ENCODE assay signal across 35 cellular contexts in the genomic region with DNA sequence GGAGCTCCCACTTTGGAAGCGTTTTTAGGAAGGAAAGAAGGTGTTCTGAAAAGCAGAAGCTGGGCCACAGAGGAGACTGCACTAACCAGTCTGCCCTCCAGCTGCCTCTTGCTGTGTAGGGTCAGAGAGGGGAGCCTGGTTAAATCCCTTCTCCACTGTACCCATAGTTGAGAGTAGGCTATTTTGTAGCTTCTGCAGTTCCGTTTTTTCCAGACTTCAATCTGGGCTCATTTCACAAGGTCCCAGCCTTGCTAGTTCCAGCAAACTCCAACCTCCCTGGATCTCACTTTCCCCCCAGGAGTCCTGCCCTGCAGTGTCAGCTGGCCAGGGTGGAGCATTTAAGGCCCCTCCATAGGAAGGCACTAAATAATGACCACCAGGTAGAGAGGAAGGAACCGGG. TPM values are rescaled to one million over a fixed set of nuclear protein-coding genes. Genes with fewer than 3 reads are reported as not detected.
"Had no signal": no experiment of that assay in that cellular context is flagged by ENCODE, and none has a peak within 500 bp of the region (broad histone marks: within the 10 kb centered on the region; RNA-seq: fewer than 3 reads in every experiment).

No MANE protein-coding gene starts in this region.

- H3K9me3 ChIP-seq: adrenal gland, body of pancreas, breast epithelium had no signal

- DNase-seq: activated B cell treated with CpG ODN at 0.5 μM for 24 hours; activated CD4-positive, alpha-beta memory T cell treated with anti-CD3 and anti-CD28 coated beads for 36 hours; activated CD4-positive, alpha-beta T cell treated with anti-CD3 and anti-CD28 coated beads for 4 hours; activated CD4-positive, alpha-beta T cell treated with anti-CD3 and anti-CD28 coated beads, Interleukin-2, amount 50 U/mL, for 1 hour; activated CD4-positive, CD25-positive, alpha-beta regulatory T cell treated with anti-CD3 and anti-CD28 coated beads, Interleukin-2, amount 50 U/mL, for 72 hours; activated CD8-positive, alpha-beta memory T cell treated with anti-CD3 and anti-CD28 coated beads, Interleukin-2, amount 50 U/mL, for 4 hours; activated gamma-delta T cell treated with Interleukin-2 at 50 U/mL for 16 hours; activated naive CD4-positive, alpha-beta T cell treated with anti-CD3 and anti-CD28 coated beads for 36 hours; activated T-cell treated with anti-CD3 and anti-CD28 coated beads for 4 hours; activated T-cell treated with anti-CD3 and anti-CD28 coated beads, Interleukin-2, amount 50 U/mL, for 4 hours; adrenal gland; body of pancreas; NCI-H1105; NCI-H1417 treated with DMSO at 0.1 percent for 48 hours; NCI-H1694; NCI-H1930; NCI-H2081 treated with DMSO at 0.1 percent for 48 hours; NCI-H345; NCI-H524 treated with DMSO at 0.1 percent for 48 hours; PC-9; SIG-M5; T1000 had no signal

- H3K4me1 ChIP-seq: adrenal gland, body of pancreas, breast epithelium had no signal

- H3K27ac ChIP-seq: adrenal gland, body of pancreas, breast epithelium, PC-9, RWPE1 had no signal

- H3K27me3 ChIP-seq: adrenal gland, breast epithelium had no signal

- H3K4me3 ChIP-seq: adrenal gland, body of pancreas, breast epithelium, PC-9 had no signal

- H3K36me3 ChIP-seq: adrenal gland, breast epithelium had no signal

- ATAC-seq: activated naive CD4-positive, alpha-beta T cell treated with anti-CD3 and anti-CD28 coated beads, Interleukin-2, amount 50 U/mL, for 72 hours; activated T-cell treated with anti-CD3 and anti-CD28 coated beads, Interleukin-2, amount 50 U/mL, for 4 hours; body of pancreas; Right ventricle myocardium inferior; SK-N-SH treated with all-trans-retinoic acid at 6 μM for 48 hours had no signal

RNA-seq across cellular contexts. Expression of a gene that starts 11.0 kb away (rescaled TPM):
- total RNA-seq: activated B cell treated with CpG ODN at 0.5 μM for 24 hours; activated naive CD4-positive, alpha-beta T cell treated with anti-CD3 and anti-CD28 coated beads for 36 hours; activated naive CD4-positive, alpha-beta T cell treated with anti-CD3 and anti-CD28 coated beads, Interleukin-2, amount 50 U/mL, for 72 hours; activated T-cell treated with anti-CD3 and anti-CD28 coated beads, Interleukin-2, amount 50 U/mL, for 4 hours; activated T-helper 1 cell treated with anti-CD3 and anti-CD28 coated beads, Interleukin-12 subunit alpha, Interleukin-12 subunit beta, Interleukin-2, Interleukin-4 antibody, amounts not matched to agents 30 ng/mL and 10 ng/mL and 1 ng/mL, durations not matched to agents 14 hours and 24 hours and 36 hours; cardiac septum; M059J; NCI-H460; OCI-LY7; PC-9; SK-MEL-5; T-helper 1 cell treated with Interleukin-12 subunit alpha and Interleukin-12 subunit beta and Interleukin-4 antibody, amounts not matched to agents 30 ng/mL and 1 ng/mL, for 36 hours; T-helper 2 cell treated with Interferon-gamma antibody and Interleukin-4, amounts not matched to agents 100 ng/mL and 5 ng/mL, for 36 hours had no signal
